In genomic region chr3:160665784-160666526, GRCh38 we compare ENCODE assay signal across 9 cellular contexts. TPM values are rescaled to one million over a fixed set of nuclear protein-coding genes. Genes with fewer than 3 reads are reported as not detected.
DNase-seq lines count a peak whose midpoint lies in the region; ATAC-seq and TF ChIP-seq lines count a peak whose summit lies in the region.
"Had no signal": no experiment of that assay in that cellular context is flagged by ENCODE, and none has a peak within 500 bp of the region (broad histone marks: within the 10 kb centered on the region; RNA-seq: fewer than 3 reads in every experiment).

No MANE protein-coding gene starts in this region.

- H3K4me2 ChIP-seq in SK-N-SH = no peak overlapping the region

- H3K9me3 ChIP-seq in SK-N-SH = no peaks in the 10 kb centered on the region

- no peaks in the 10 kb centered on the region for H3K36me3 ChIP-seq in SK-N-SH (replicated peaks in 1 of 2; ENCODE audit: control insufficient read depth in 1 of 2, insufficient read depth in 2 of 2, low read length in 1 of 2)

- no peaks in the 10 kb centered on the region for H3K9me2 ChIP-seq in SK-N-SH

- H3F3A ChIP-seq in SK-N-SH (replicated peaks; ENCODE audit: insufficient read depth) = no peaks in the 10 kb centered on the region

- H3K27ac ChIP-seq in SK-N-SH (ENCODE audit: low read depth in 2 of 2, low read length in 1 of 2) = peak overlapping the region in 1 of 2 experiments; percentile 4; a peak in 1 of 4 replicates

- TF ChIP-seq RAD21 in SK-N-SH (IDR thresholded peaks at IDR 0.05; ENCODE audit: low read length) = no peak

- WGBS in SK-N-SH (ENCODE audit: low lambda C conversion rate) = 66% methylated on average over 4 of the region's 4 CpGs

- no peaks in the 10 kb centered on the region for H3K27me3 ChIP-seq in SK-N-SH (ENCODE audit: insufficient read depth)

- no peaks in the 10 kb centered on the region for H4K20me1 ChIP-seq in SK-N-SH (ENCODE audit: insufficient read depth)

- CTCF ChIA-PET in SK-N-SH (lab: Yijun Ruan, JAX) = interaction anchor here (0.8 kb wide), 2 partner anchors 16 to 21 kb away, joined by 3 read pairs; no protein-coding TSS in a partner anchor

- ATAC-seq in SK-N-SH treated with all-trans-retinoic acid at 6 μM for 48 hours (no peak), HG02642 (IDR thresholded peaks at IDR 0.05; ENCODE audit: poor library complexity, unreplicated experiment) (peak; percentile 93)

- no peak; a peak in 1 of 4 replicates for TF ChIP-seq EP300 in SK-N-SH (IDR thresholded peaks at IDR 0.05; ENCODE audit: borderline replicate concordance in 1 of 2, low read depth in 1 of 2, low read length in 1 of 2)

- no peak overlapping the region for H3K4me3 ChIP-seq in SK-N-SH (ENCODE audit: low read depth in 2 of 2, low read length in 1 of 2)

- no peaks in the 10 kb centered on the region for H3K79me2 ChIP-seq in SK-N-SH (ENCODE audit: insufficient read depth)

- POLR2A ChIA-PET in SK-N-SH (lab: Yijun Ruan, JAX) = no interaction called here

- no peak overlapping the region for H3K9ac ChIP-seq in SK-N-SH

- no peak for TF ChIP-seq CTCF in SK-N-SH (IDR thresholded peaks at IDR 0.05)

- DNase-seq in SK-N-SH = peak; percentile 45
- peak; percentile 90 for DNase-seq in NCI-H146 (lab: John Stamatoyannopoulos, UW)
- peak; percentile 83 for DNase-seq in islet precursor cell
- no peak for DNase-seq in C1 segment of cervical spinal cord (lab: John Stamatoyannopoulos, UW)
- no peak for DNase-seq in Ammon's horn (ENCODE audit: low spot score)
- no peak for DNase-seq in NCI-H510A treated with DMSO at 0.1 percent for 48 hours (lab: John Stamatoyannopoulos, UW)
- DNase-seq: CD4-positive, CD25-positive, alpha-beta regulatory T cell had no signal

- peaks cover 0 to 2% of the 10 kb centered on the region in 2 experiments; a peak in 2 of 4 replicates for H3K4me1 ChIP-seq in SK-N-SH (ENCODE audit: control insufficient read depth in 1 of 2, insufficient read depth in 2 of 2, low read depth in 1 of 2, low read length in 1 of 2)

- H2AFZ ChIP-seq in SK-N-SH (ENCODE audit: low read depth) = no peak overlapping the region

TF ChIP-seq in SK-N-SH, 30 proteins besides CTCF, POLR2A, EP300 and RAD21:
- TF ChIP-seq PBX3 (IDR thresholded peaks at IDR 0.05) = no peak
- TF ChIP-seq SIN3A (IDR thresholded peaks at IDR 0.05; ENCODE audit: borderline replicate concordance, low read depth, low read length) = no peak
- no peak for TF ChIP-seq MEF2A (IDR thresholded peaks at IDR 0.05; ENCODE audit: borderline replicate concordance, low read depth)
- TF ChIP-seq GABPA (IDR thresholded peaks at IDR 0.05; ENCODE audit: low read depth) = no peak
- no peak for TF ChIP-seq YY1 (IDR thresholded peaks at IDR 0.05; ENCODE audit: low read depth)

TF ChIP-seq in SK-N-SH treated with all-trans-retinoic acid at 6 μM for 48 hours, 23 proteins besides CTCF, POLR2A, EP300 and RAD21:
- TF ChIP-seq CREB5 (CRISPR knock-in tag; IDR thresholded peaks at IDR 0.05; ENCODE audit: low read depth) (no peak), ZFP3 (CRISPR knock-in tag; IDR thresholded peaks at IDR 0.05) (no peak), TSHZ2 (CRISPR knock-in tag; IDR thresholded peaks at IDR 0.05) (no peak), OSR1 (CRISPR knock-in tag; IDR thresholded peaks at IDR 0.05) (no peak), RARB (CRISPR knock-in tag; IDR thresholded peaks at IDR 0.05) (no peak), ESRRG (CRISPR knock-in tag; IDR thresholded peaks at IDR 0.05) (no peak), TCF4 (CRISPR knock-in tag; IDR thresholded peaks at IDR 0.05; ENCODE audit: borderline replicate concordance) (no peak), CSDC2 (CRISPR knock-in tag; IDR thresholded peaks at IDR 0.05) (no peak), ARNTL (CRISPR knock-in tag; IDR thresholded peaks at IDR 0.05; ENCODE audit: borderline replicate concordance, low read depth) (no peak), BACH2 (CRISPR knock-in tag; IDR thresholded peaks at IDR 0.05; ENCODE audit: borderline replicate concordance) (no peak), PATZ1 (CRISPR knock-in tag; IDR thresholded peaks at IDR 0.05; ENCODE audit: borderline replicate concordance) (no peak)

RNA-seq across cellular contexts. Expression of gene ARL14, which starts 11.0 kb away (rescaled TPM):
- polyA plus RNA-seq in SK-N-SH (2012; rRNA removed) = not detected in 2 replicates
- 0.05 TPM in 1 of 2 replicates, not detected in the other for polyA plus RNA-seq in SK-N-SH (2012; cell fraction: cytosol; rRNA removed)
- polyA plus RNA-seq in SK-N-SH (2012; cell fraction: nucleus; rRNA removed) = not detected in 2 replicates
- polyA plus RNA-seq: CD4-positive, CD25-positive, alpha-beta regulatory T cell had no signal

Comparison
In these comparisons a context has a peak if more than half of its experiments do, and no peak if none do; other contexts are left out.
1. DNase-seq: peak in SK-N-SH (single experiment), NCI-H146 (single experiment) and islet precursor cell (single experiment); none in C1 segment of cervical spinal cord (0 of 14), Ammon's horn (single experiment) and NCI-H510A treated with DMSO at 0.1 percent for 48 hours (single experiment).